9 cellular contexts compared by ENCODE assay signal in genomic region chr13:88507909-88508308, GRCh38.
"Had no signal": no experiment of that assay in that cellular context is flagged by ENCODE, and none has a peak within 500 bp of the region (broad histone marks: within the 10 kb centered on the region; RNA-seq: fewer than 3 reads in every experiment).

No MANE protein-coding gene starts in this region.

- H3K27ac Mint-ChIP-seq: GM23338, H9, HFFc6 had no signal

- H3K4me3 Mint-ChIP-seq: GM23338, H9, HFFc6 had no signal

- H3K9me3 ChIP-seq: HAP-1 had no signal

- H3K9ac ChIP-seq: GM23248 had no signal

- FAIRE-seq: H54 had no signal

- DNase-seq: GM23248, GOT3, H7, H9, HCEC 1CT, HFFc6 had no signal

- ATAC-seq: GM23338 had no signal

- H3K27ac ChIP-seq: GM23248 had no signal

- H3K36me3 ChIP-seq: HAP-1 had no signal

- H3K4me1 ChIP-seq: HAP-1 had no signal

- H2AFZ ChIP-seq: GM23248, GM23338 had no signal

- H3K4me2 ChIP-seq: GM23338 had no signal

- H3K4me3 ChIP-seq: GM23248, GM23338, HAP-1 had no signal
